In the genomic region with DNA sequence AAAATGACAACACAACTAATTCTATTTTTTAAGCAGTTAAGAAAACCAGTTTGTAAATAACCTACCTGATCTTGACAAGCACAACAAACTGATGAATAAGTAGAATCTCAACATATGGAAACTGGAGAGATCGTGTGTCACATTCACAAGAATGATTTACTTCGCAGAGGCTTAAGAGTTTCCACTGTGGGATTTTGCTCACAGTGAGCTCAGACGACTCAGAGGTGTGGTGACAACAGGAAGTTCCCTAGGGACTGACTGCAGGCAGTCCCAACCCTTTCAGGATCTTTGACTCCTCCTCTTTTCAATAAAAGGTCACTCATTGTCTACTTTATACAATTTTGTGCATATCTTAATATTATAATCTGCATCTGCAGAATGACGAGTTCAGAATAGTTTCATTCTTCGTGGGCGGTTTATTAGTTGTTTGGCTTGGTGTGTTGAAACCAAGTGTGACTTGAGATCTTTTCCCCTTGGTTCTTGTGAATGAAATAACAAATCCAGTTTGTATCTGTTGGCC, we compare ENCODE assay signal across 8 cellular contexts. TPM values are rescaled to one million over a fixed set of nuclear protein-coding genes. Genes with fewer than 3 reads are reported as not detected.
A peak's percentile ranks its signal among the peaks of the same experiment; 100 is the strongest.
DNase-seq lines count a peak whose midpoint lies in the region; ATAC-seq and TF ChIP-seq lines count a peak whose summit lies in the region.

TSS of gene LIPH (minus strand) at position 231 of the 520 bp plus-strand sequence. CDS start at position 114, 117 bp downstream.

- H3K27me3 ChIP-seq in ACC112 (ENCODE audit: insufficient read depth, low read length), result no peaks in the 10 kb centered on the region
- no peaks in the 10 kb centered on the region for H3K27me3 ChIP-seq in thoracic aorta (replicated peaks; ENCODE audit: insufficient read depth)
- no peaks in the 10 kb centered on the region for H3K27me3 ChIP-seq in tibial nerve
- H3K27me3 ChIP-seq in vagina, result no peaks in the 10 kb centered on the region

- peaks cover 34% of the 10 kb centered on the region for H3K4me1 ChIP-seq in ACC112 (ENCODE audit: control insufficient read depth, insufficient read depth, low read length, unreplicated experiment)
- H3K4me1 ChIP-seq in thoracic aorta (ENCODE audit: control insufficient read depth in 1 of 2, low read depth in 2 of 2), result peaks cover 9 to 19% of the 10 kb centered on the region in 2 donors
- peaks cover 0 to 16% (median 0%) of the 10 kb centered on the region in 4 donors for H3K4me1 ChIP-seq in tibial nerve
- peaks cover 7% of the 10 kb centered on the region for H3K4me1 ChIP-seq in vagina

- peak; percentile 75 for ATAC-seq in GM18520 (IDR thresholded peaks at IDR 0.05; ENCODE audit: unreplicated experiment)
- ATAC-seq in HG02981 (IDR thresholded peaks at IDR 0.05; ENCODE audit: unreplicated experiment), result peak; percentile 91
- ATAC-seq in thoracic aorta (ENCODE audit: insufficient number of reproducible peaks, low FRiP score, low read depth), result no peak

- TF ChIP-seq POLR2A in tibial nerve (IDR thresholded peaks at IDR 0.05) (no peak), vagina (IDR thresholded peaks at IDR 0.05) (no peak)

- 27 to 40% methylated on average over 6 of the region's 6 CpGs for WGBS in tibial nerve, 2 donors

- TF ChIP-seq EP300 in tibial nerve (IDR thresholded peaks at IDR 0.05), result no peak

- H3K27ac ChIP-seq in ACC112 (ENCODE audit: low read depth, low read length) (0 out of 2 replicates have a peak within 1 kb of the TSS, but pooled peaks have one; percentile 16), thoracic aorta (no peak within 1 kb of the TSS), tibial nerve (no peak within 1 kb of the TSS), vagina (no peak within 1 kb of the TSS)

- no peak for TF ChIP-seq CTCF in foreskin fibroblast (IDR thresholded peaks at IDR 0.05; ENCODE audit: low read depth, low read length)
- TF ChIP-seq CTCF in thoracic aorta (IDR thresholded peaks at IDR 0.05), result no peak
- no peak for TF ChIP-seq CTCF in tibial nerve (IDR thresholded peaks at IDR 0.05)
- TF ChIP-seq CTCF in vagina (IDR thresholded peaks at IDR 0.05), result no peak

- H3K9me3 ChIP-seq in thoracic aorta, result no peaks in the 10 kb centered on the region
- H3K9me3 ChIP-seq in tibial nerve, result no peaks in the 10 kb centered on the region
- H3K9me3 ChIP-seq in vagina, result no peaks in the 10 kb centered on the region

- DNase-seq in OCI-M1 (lab: John Stamatoyannopoulos, UW) (peak; percentile 77), foreskin fibroblast (peak; percentile 34 to 47), thoracic aorta (ENCODE audit: low spot score) (no peak), tibial nerve (ENCODE audit: low spot score in 2 of 2) (no peak), vagina (ENCODE audit: extremely low spot score in 2 of 2) (no peak)

- H3K4me3 ChIP-seq in ACC112 (ENCODE audit: low read depth, low read length) (peak within 1 kb of the TSS; percentile 57), foreskin fibroblast (ENCODE audit: low read depth in 1 of 2, low read length in 2 of 2) (peak within 1 kb of the TSS in 1 of 2 donors; percentile 19), thoracic aorta (peak within 1 kb of the TSS; percentile 46), tibial nerve (no peak within 1 kb of the TSS), vagina (no peak within 1 kb of the TSS)

- H3K36me3 ChIP-seq in ACC112 (ENCODE audit: insufficient read depth, low read length) (no peaks in the 10 kb centered on the region), thoracic aorta (no peaks in the 10 kb centered on the region), tibial nerve (no peaks in the 10 kb centered on the region), vagina (no peaks in the 10 kb centered on the region)

- H3K79me2 ChIP-seq in ACC112 (ENCODE audit: control insufficient read depth, insufficient read depth, low read length, unreplicated experiment), result no peaks in the 10 kb centered on the region

- peak within 1 kb of the TSS; percentile 28 for H2AFZ ChIP-seq in ACC112 (ENCODE audit: low read length, unreplicated experiment)

- intact Hi-C loops in vagina (cut with DNase I), result no loop called here

RNA-seq across cellular contexts. Expression of gene LIPH, which starts in this region (rescaled TPM):
- total RNA-seq in thoracic aorta, result 1 to 10 TPM; 2.0 to 4.5 TPM
- total RNA-seq in tibial nerve, result under 1 TPM in 3 of 4 donors, not detected in 1; 0.20 to 0.30 (median 0.21) TPM
- 2.7 TPM for total RNA-seq in vagina

Comparison
In these comparisons a context has a peak if more than half of its experiments do, and no peak if none do; other contexts are left out.
1. H3K4me3 ChIP-seq: peak in ACC112 (single experiment) and thoracic aorta (single experiment); none in tibial nerve (0 of 4) and vagina (0 of 2).
2. DNase-seq: peak in OCI-M1 (single experiment) and foreskin fibroblast (2 of 2); none in thoracic aorta (single experiment), tibial nerve (0 of 2) and vagina (0 of 2).